8 cellular contexts compared by ENCODE assay signal in the genomic region with DNA sequence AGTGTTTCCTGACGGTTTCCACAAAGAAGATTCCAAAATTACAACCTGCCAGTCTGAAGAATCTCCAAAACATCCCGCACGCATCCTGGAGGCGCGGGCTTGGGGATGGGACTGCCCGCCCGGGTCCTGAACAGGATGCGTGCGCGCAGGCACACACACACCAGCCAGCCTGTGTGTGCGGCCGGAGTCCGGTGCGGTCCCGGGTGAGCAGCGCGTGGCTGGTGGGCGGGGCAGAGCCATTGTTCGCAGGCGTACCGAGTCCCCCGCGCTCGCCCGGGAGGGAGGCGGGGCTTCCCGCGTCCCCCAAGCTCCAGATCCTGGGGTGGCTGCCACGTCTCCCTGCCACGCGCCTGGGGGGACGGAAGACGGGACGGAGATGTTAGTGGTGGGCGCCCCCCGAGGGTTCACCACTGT. TPM values are rescaled to one million over a fixed set of nuclear protein-coding genes. Genes with fewer than 3 reads are reported as not detected.
DNase-seq lines count a peak whose midpoint lies in the region; ATAC-seq and TF ChIP-seq lines count a peak whose summit lies in the region.

No MANE protein-coding gene starts in this region.

- H3K36me3 Mint-ChIP-seq in endodermal cell (ENCODE audit: low read depth) (peaks cover 34% of the 10 kb centered on the region), mesothelial cell of epicardium (peaks cover 7% of the 10 kb centered on the region)

- H2AFZ ChIP-seq in ACC112 (ENCODE audit: low read length, unreplicated experiment), result peak overlapping the region; percentile 40

- H3K27me3 ChIP-seq in ACC112 (ENCODE audit: insufficient read depth, low read length), result no peaks in the 10 kb centered on the region
- H3K27me3 ChIP-seq in endodermal cell (ENCODE audit: control insufficient read depth, insufficient read depth, low read length, poor library complexity, severe bottlenecking), result no peaks in the 10 kb centered on the region

- peaks cover 31% of the 10 kb centered on the region for H3K79me2 ChIP-seq in ACC112 (ENCODE audit: control insufficient read depth, insufficient read depth, low read length, unreplicated experiment)

- WGBS in endodermal cell (ENCODE audit: insufficient coverage in 1 of 2, insufficient read length in 1 of 2), 2 experiments, result 1 to 2% methylated on average over 15 to 36 of the region's 36 CpGs

- peak overlapping the region; percentile 82 for H3K9ac ChIP-seq in endodermal cell (ENCODE audit: extremely low read depth, low read length, poor library complexity, severe bottlenecking)

- TF ChIP-seq CTCF in endodermal cell (conservative IDR thresholded peaks at IDR 0.05) (no peak), mesothelial cell of epicardium (IDR thresholded peaks at IDR 0.05; ENCODE audit: unreplicated experiment) (no peak)

- H3K36me3 ChIP-seq in ACC112 (ENCODE audit: insufficient read depth, low read length), result peaks cover 23% of the 10 kb centered on the region
- H3K36me3 ChIP-seq in endodermal cell (ENCODE audit: control insufficient read depth, insufficient read depth, low read length), result peaks cover 33% of the 10 kb centered on the region

- H3K9me3 ChIP-seq in endodermal cell (ENCODE audit: control insufficient read depth, low read length), result no peaks in the 10 kb centered on the region

- H3K9me3 Mint-ChIP-seq in endodermal cell (no peaks in the 10 kb centered on the region), mesothelial cell of epicardium (no peaks in the 10 kb centered on the region)

- peak overlapping the region; percentile 98 for H3K4me3 ChIP-seq in ACC112 (ENCODE audit: low read depth, low read length)
- H3K4me3 ChIP-seq in endodermal cell (ENCODE audit: low read length), result peak overlapping the region; percentile 96

- H3K4me1 Mint-ChIP-seq in endodermal cell (peaks cover 56% of the 10 kb centered on the region), mesothelial cell of epicardium (peaks cover 54% of the 10 kb centered on the region)

- ATAC-seq in GM18517 (IDR thresholded peaks at IDR 0.05; ENCODE audit: unreplicated experiment) (peak; percentile 36), HG03045 (IDR thresholded peaks at IDR 0.05; ENCODE audit: unreplicated experiment) (peak; percentile 51)

- H3K27ac ChIP-seq in ACC112 (ENCODE audit: low read depth, low read length) (peak overlapping the region; percentile 24; the same call in 1 of the 2 replicates), endodermal cell (ENCODE audit: low read depth, low read length) (peak overlapping the region; percentile 95)

- peak overlapping the region; percentile 100 for H3K4me3 Mint-ChIP-seq in endodermal cell
- H3K4me3 Mint-ChIP-seq in mesothelial cell of epicardium, result peak overlapping the region; percentile 94

- H3K27ac Mint-ChIP-seq in endodermal cell, result peak overlapping the region; percentile 19
- peak overlapping the region; percentile 84 for H3K27ac Mint-ChIP-seq in mesothelial cell of epicardium

- H3K4me1 ChIP-seq in ACC112 (ENCODE audit: control insufficient read depth, insufficient read depth, low read length, unreplicated experiment) (peaks cover 42% of the 10 kb centered on the region), endodermal cell (ENCODE audit: control insufficient read depth, insufficient read depth, low read length) (peaks cover 23% of the 10 kb centered on the region)

- DNase-seq in NCI-H345 (lab: John Stamatoyannopoulos, UW) (peak; percentile 72), endodermal cell (peak; percentile 90), mesothelial cell of epicardium (ENCODE audit: low spot score in 2 of 2, unreplicated experiment in 2 of 2) (peak; percentile 64 to 79)
- peak; percentile 87 for DNase-seq in activated CD8-positive, alpha-beta memory T cell treated with anti-CD3 and anti-CD28 coated beads for 24 hours
- DNase-seq in stimulated activated CD8-positive, alpha-beta memory T cell treated with anti-CD3 and anti-CD28 coated beads, Interleukin-15, amount 100 ng/mL, for 4 hours (ENCODE audit: low read depth in 2 of 2), result peak; percentile 36 to 55

- no peaks in the 10 kb centered on the region for H3K27me3 Mint-ChIP-seq in endodermal cell (ENCODE audit: insufficient read depth)
- no peaks in the 10 kb centered on the region for H3K27me3 Mint-ChIP-seq in mesothelial cell of epicardium (ENCODE audit: low read depth)

RNA-seq across cellular contexts. Expression of a gene that starts 0.7 kb away (rescaled TPM):
- total RNA-seq in endodermal cell, result 100 to 1,000 TPM; 369 to 442 TPM
- 672 TPM for polyA plus RNA-seq in endodermal cell (2013, experiment 1 of 2)
- polyA plus RNA-seq in endodermal cell (2013, experiment 2 of 2), result 688 TPM
- total RNA-seq in mesothelial cell of epicardium, result 157 to 162 TPM (median 159 TPM) in 3 replicates

RNA-seq across cellular contexts. Expression of a gene that starts 16.3 kb away (rescaled TPM):
- total RNA-seq in endodermal cell, result not detected
- 0.11 TPM for polyA plus RNA-seq in endodermal cell (2013, experiment 1 of 2)
- polyA plus RNA-seq in endodermal cell (2013, experiment 2 of 2), result 0.58 TPM
- total RNA-seq in mesothelial cell of epicardium, result 0.09 TPM in 1 of 3 replicates, not detected in the others

RNA-seq across cellular contexts. Expression of a gene that starts 59.9 kb away (rescaled TPM):
- 10 to 100 TPM; 25.5 to 26.0 TPM for total RNA-seq in endodermal cell
- polyA plus RNA-seq in endodermal cell (2013, experiment 1 of 2), result 59.0 TPM
- polyA plus RNA-seq in endodermal cell (2013, experiment 2 of 2), result 62.6 TPM
- total RNA-seq in mesothelial cell of epicardium, result 28.5 to 33.0 TPM (median 31.2 TPM) in 3 replicates

Comparison
In these comparisons a context has a peak if more than half of its experiments do, and no peak if none do; other contexts are left out.
1. Peak in every context shown above with its lines: DNase-seq, ATAC-seq, H3K4me3 ChIP-seq and H3K27ac ChIP-seq.